ENCODE assay signal across 19 cellular contexts in genomic region chr16:28986492-28986891, GRCh38. TPM values are rescaled to one million over a fixed set of nuclear protein-coding genes. Genes with fewer than 3 reads are reported as not detected.
DNase-seq lines count a peak whose midpoint lies in the region; ATAC-seq and TF ChIP-seq lines count a peak whose summit lies in the region.
"Had no signal": no experiment of that assay in that cellular context is flagged by ENCODE, and none has a peak within 500 bp of the region (broad histone marks: within the 10 kb centered on the region; RNA-seq: fewer than 3 reads in every experiment).

No MANE protein-coding gene starts in this region.

- POLR2A ChIA-PET in activated CD8-positive, alpha-beta T cell treated with anti-CD3 and anti-CD28 coated beads, Interleukin-2, amount 10 ng/mL, durations not matched to agents 7 days and 5 days (lab: Charles Lee): interaction anchor here (0.6 to 4.2 kb wide), 10 partner anchors 12 to 140 kb away, joined by 3 to 24 read pairs (median 10); partner anchors contain the start of genes NFATC2IP, SPNS1 and TUFM

- peak overlapping the region; percentile 97 for H3K27ac Mint-ChIP-seq in activated T-cell treated with anti-CD3 and anti-CD28 coated beads, Interleukin-2, amount 50 U/mL, for 24 hours
- peak overlapping the region; percentile 95 for H3K27ac Mint-ChIP-seq in activated CD8-positive, alpha-beta T cell treated with anti-CD3 and anti-CD28 coated beads, Interleukin-2, amount 10 ng/mL, durations not matched to agents 7 days and 5 days
- H3K27ac Mint-ChIP-seq in stimulated activated effector memory CD8-positive, alpha-beta T cell treated with anti-CD3 and anti-CD28 coated beads, Interleukin-12 subunit alpha, Interleukin-12 subunit beta, amount 100 ng/mL, for 72 hours: peak overlapping the region; percentile 89

- H3K36me3 ChIP-seq in colonic mucosa: no peaks in the 10 kb centered on the region

- CTCF ChIA-PET in activated CD8-positive, alpha-beta T cell treated with anti-CD3 and anti-CD28 coated beads, Interleukin-2, amount 10 ng/mL, durations not matched to agents 7 days and 5 days (lab: Charles Lee): interaction anchor here (0.8 to 3.0 kb wide), 7 partner anchors 9 to 41 kb away, joined by 4 to 17 read pairs (median 9); partner anchors contain the start of gene SPNS1

- intact Hi-C loops in colonic mucosa (cut with DNase I): no loop called here

- no peak overlapping the region for H3K27ac ChIP-seq in colonic mucosa
- H3K27ac ChIP-seq: pancreas had no signal

- H3K9me3 Mint-ChIP-seq in activated T-cell treated with anti-CD3 and anti-CD28 coated beads, Interleukin-2, amount 50 U/mL, for 24 hours: peaks cover 3% of the 10 kb centered on the region
- H3K9me3 Mint-ChIP-seq in activated CD8-positive, alpha-beta T cell treated with anti-CD3 and anti-CD28 coated beads, Interleukin-2, amount 10 ng/mL, durations not matched to agents 7 days and 5 days (ENCODE audit: insufficient read depth): peaks cover 11% of the 10 kb centered on the region
- peaks cover 7% of the 10 kb centered on the region for H3K9me3 Mint-ChIP-seq in stimulated activated effector memory CD8-positive, alpha-beta T cell treated with anti-CD3 and anti-CD28 coated beads, Interleukin-12 subunit alpha, Interleukin-12 subunit beta, amount 100 ng/mL, for 72 hours

- H3K9ac ChIP-seq in colonic mucosa (ENCODE audit: low read depth in 2 of 2, low read length in 2 of 2): no peak overlapping the region

- H3K4me1 ChIP-seq in colonic mucosa: no peaks in the 10 kb centered on the region
- H3K4me1 ChIP-seq: pancreas had no signal

- no peaks in the 10 kb centered on the region for H3K27me3 ChIP-seq in colonic mucosa
- H3K27me3 ChIP-seq: pancreas had no signal

- peak overlapping the region; percentile 4 for H3K4me3 ChIP-seq in colonic mucosa
- H3K4me3 ChIP-seq: pancreas, smooth muscle cell had no signal

- no peak for ATAC-seq in activated CD8-positive, alpha-beta T cell treated with anti-CD3 and anti-CD28 coated beads, Interleukin-2, amount 10 ng/mL, durations not matched to agents 7 days and 5 days
- ATAC-seq in stimulated activated effector memory CD8-positive, alpha-beta T cell treated with anti-CD3 and anti-CD28 coated beads, Interleukin-12 subunit alpha, Interleukin-12 subunit beta, amount 100 ng/mL, for 72 hours: no peak
- ATAC-seq: left cardiac atrium, pancreas, PC-3 had no signal

- peak; percentile 59 for DNase-seq in activated T-cell treated with anti-CD3 and anti-CD28 coated beads, Interleukin-2, amount 50 U/mL, for 24 hours
- DNase-seq in activated T-cell treated with anti-CD3 and anti-CD28 coated beads, Interleukin-2, amount 50 U/mL, for 1 hour: no peak
- DNase-seq in activated CD8-positive, alpha-beta T cell treated with anti-CD3 and anti-CD28 coated beads, Interleukin-2, amount 10 ng/mL, durations not matched to agents 7 days and 5 days: peak; percentile 34
- DNase-seq in colonic mucosa (no peak), COLO829 (ENCODE audit: low spot score) (no peak), NOMO-1 treated with DMSO at 0.1 percent for 48 hours (lab: John Stamatoyannopoulos, UW; ENCODE audit: unreplicated experiment) (no peak), NCI-H524 (lab: John Stamatoyannopoulos, UW) (no peak)
- DNase-seq in stimulated activated effector memory CD8-positive, alpha-beta T cell treated with anti-CD3 and anti-CD28 coated beads, Interleukin-12 subunit alpha, Interleukin-12 subunit beta, amount 100 ng/mL, for 72 hours (ENCODE audit: low spot score in 2 of 2): no peak
- DNase-seq: amniotic stem cell, cerebellar nuclear complex, foreskin fibroblast, left cardiac atrium, NCI-H2029 treated with DMSO at 0.1 percent for 48 hours, NCI-H526 treated with DMSO at 0.1 percent for 48 hours, pancreas, PC-3 had no signal

- no peak for TF ChIP-seq CTCF in colonic mucosa (IDR thresholded peaks at IDR 0.05)

- peaks cover 94% of the 10 kb centered on the region for H3K36me3 Mint-ChIP-seq in activated T-cell treated with anti-CD3 and anti-CD28 coated beads, Interleukin-2, amount 50 U/mL, for 24 hours (ENCODE audit: low read depth)
- peaks cover 93% of the 10 kb centered on the region for H3K36me3 Mint-ChIP-seq in activated CD8-positive, alpha-beta T cell treated with anti-CD3 and anti-CD28 coated beads, Interleukin-2, amount 10 ng/mL, durations not matched to agents 7 days and 5 days (ENCODE audit: low read depth)
- peaks cover 81% of the 10 kb centered on the region for H3K36me3 Mint-ChIP-seq in stimulated activated effector memory CD8-positive, alpha-beta T cell treated with anti-CD3 and anti-CD28 coated beads, Interleukin-12 subunit alpha, Interleukin-12 subunit beta, amount 100 ng/mL, for 72 hours

- peak overlapping the region; percentile 99 for H3K4me3 Mint-ChIP-seq in activated T-cell treated with anti-CD3 and anti-CD28 coated beads, Interleukin-2, amount 50 U/mL, for 24 hours
- H3K4me3 Mint-ChIP-seq in activated CD8-positive, alpha-beta T cell treated with anti-CD3 and anti-CD28 coated beads, Interleukin-2, amount 10 ng/mL, durations not matched to agents 7 days and 5 days: peak overlapping the region; percentile 100
- H3K4me3 Mint-ChIP-seq in stimulated activated effector memory CD8-positive, alpha-beta T cell treated with anti-CD3 and anti-CD28 coated beads, Interleukin-12 subunit alpha, Interleukin-12 subunit beta, amount 100 ng/mL, for 72 hours: peak overlapping the region; percentile 98

- no peaks in the 10 kb centered on the region for H3K27me3 Mint-ChIP-seq in activated T-cell treated with anti-CD3 and anti-CD28 coated beads, Interleukin-2, amount 50 U/mL, for 24 hours
- H3K27me3 Mint-ChIP-seq in activated CD8-positive, alpha-beta T cell treated with anti-CD3 and anti-CD28 coated beads, Interleukin-2, amount 10 ng/mL, durations not matched to agents 7 days and 5 days (ENCODE audit: low read depth): no peaks in the 10 kb centered on the region

- no peaks in the 10 kb centered on the region for H3K9me3 ChIP-seq in colonic mucosa
- H3K9me3 ChIP-seq: pancreas had no signal

- H3K4me1 Mint-ChIP-seq in activated T-cell treated with anti-CD3 and anti-CD28 coated beads, Interleukin-2, amount 50 U/mL, for 24 hours (ENCODE audit: low read depth): peaks cover 64% of the 10 kb centered on the region
- H3K4me1 Mint-ChIP-seq in activated CD8-positive, alpha-beta T cell treated with anti-CD3 and anti-CD28 coated beads, Interleukin-2, amount 10 ng/mL, durations not matched to agents 7 days and 5 days (ENCODE audit: low read depth): peaks cover 66% of the 10 kb centered on the region
- H3K4me1 Mint-ChIP-seq in stimulated activated effector memory CD8-positive, alpha-beta T cell treated with anti-CD3 and anti-CD28 coated beads, Interleukin-12 subunit alpha, Interleukin-12 subunit beta, amount 100 ng/mL, for 72 hours: peaks cover 65% of the 10 kb centered on the region

RNA-seq across cellular contexts. Expression of gene LAT, which starts 1.6 kb away (rescaled TPM):
- 100 to 1,000 TPM; 270 to 288 TPM for total RNA-seq in activated CD8-positive, alpha-beta T cell treated with anti-CD3 and anti-CD28 coated beads, Interleukin-2, amount 10 ng/mL, durations not matched to agents 7 days and 5 days
- total RNA-seq in colonic mucosa: 1 to 10 TPM; 3.7 to 7.3 TPM

RNA-seq across cellular contexts. Expression of gene SPNS1, which starts 11.9 kb away (rescaled TPM):
- total RNA-seq in activated CD8-positive, alpha-beta T cell treated with anti-CD3 and anti-CD28 coated beads, Interleukin-2, amount 10 ng/mL, durations not matched to agents 7 days and 5 days: 10 to 100 TPM; 28.3 to 29.0 TPM
- total RNA-seq in colonic mucosa: 10 to 100 TPM; 30.3 to 56.3 TPM

RNA-seq across cellular contexts. Expression of gene NFATC2IP, which starts 35.8 kb away (rescaled TPM):
- 100 to 1,000 TPM; 113 to 120 TPM for total RNA-seq in activated CD8-positive, alpha-beta T cell treated with anti-CD3 and anti-CD28 coated beads, Interleukin-2, amount 10 ng/mL, durations not matched to agents 7 days and 5 days
- 10 to 100 TPM; 33.3 to 57.1 TPM for total RNA-seq in colonic mucosa

RNA-seq across cellular contexts. Expression of gene CD19, which starts 54.7 kb away (rescaled TPM):
- total RNA-seq in activated CD8-positive, alpha-beta T cell treated with anti-CD3 and anti-CD28 coated beads, Interleukin-2, amount 10 ng/mL, durations not matched to agents 7 days and 5 days: under 1 TPM; 0.52 to 0.68 TPM
- under 1 TPM; 0.40 to 0.74 TPM for total RNA-seq in colonic mucosa
- total RNA-seq: A673, Daoy, PC-3, smooth muscle cell had no signal

Comparison
In these comparisons a context has a peak if more than half of its experiments do, and no peak if none do; other contexts are left out.
1. DNase-seq: peak in activated T-cell treated with anti-CD3 and anti-CD28 coated beads, Interleukin-2, amount 50 U/mL, for 24 hours (single experiment) and activated CD8-positive, alpha-beta T cell treated with anti-CD3 and anti-CD28 coated beads, Interleukin-2, amount 10 ng/mL, durations not matched to agents 7 days and 5 days (single experiment); none in activated T-cell treated with anti-CD3 and anti-CD28 coated beads, Interleukin-2, amount 50 U/mL, for 1 hour (single experiment), colonic mucosa (single experiment), stimulated activated effector memory CD8-positive, alpha-beta T cell treated with anti-CD3 and anti-CD28 coated beads, Interleukin-12 subunit alpha, Interleukin-12 subunit beta, amount 100 ng/mL, for 72 hours (0 of 2), COLO829 (single experiment), NOMO-1 treated with DMSO at 0.1 percent for 48 hours (single experiment) and NCI-H524 (0 of 2).
2. RNA of gene LAT, which starts 1.6 kb away (total RNA-seq): 270 to 288 TPM in activated CD8-positive, alpha-beta T cell treated with anti-CD3 and anti-CD28 coated beads, Interleukin-2, amount 10 ng/mL, durations not matched to agents 7 days and 5 days; 3.7 to 7.3 TPM in colonic mucosa; every median in the first group is over 10 times any median in the second.
3. Peak in every context shown above with its lines, with median percentiles within 50 percentile points of each other: H3K27ac Mint-ChIP-seq and H3K4me3 Mint-ChIP-seq.